Comparison of ENCODE assay signal across 22 cellular contexts in the genomic region with DNA sequence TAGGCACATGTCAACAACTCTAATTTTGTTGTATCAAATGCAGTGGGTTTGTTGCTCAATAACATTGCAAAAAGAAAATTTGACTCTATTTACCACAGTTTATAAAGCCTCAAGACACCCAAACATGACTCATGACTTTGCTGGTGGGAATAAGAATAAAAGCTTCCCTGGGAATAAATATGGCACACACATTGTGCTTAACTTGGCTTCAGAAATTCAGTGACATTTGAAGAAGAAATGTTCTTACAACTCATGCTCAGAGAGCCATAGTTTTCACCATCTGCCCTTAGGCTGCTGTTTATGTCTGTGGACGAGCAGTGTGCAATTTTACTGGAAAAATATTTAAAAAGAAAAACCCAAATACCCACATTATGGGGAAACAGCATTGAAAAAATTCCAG.
DNase-seq lines count a peak whose midpoint lies in the region; ATAC-seq and TF ChIP-seq lines count a peak whose summit lies in the region.
"Had no signal": no experiment of that assay in that cellular context is flagged by ENCODE, and none has a peak within 500 bp of the region (broad histone marks: within the 10 kb centered on the region; RNA-seq: fewer than 3 reads in every experiment).

No MANE protein-coding gene starts in this region.

- no peaks in the 10 kb centered on the region for H3K27me3 ChIP-seq in left lung
- H3K27me3 ChIP-seq: BLaER1, SJCRH30 had no signal

- H3K27me3 Mint-ChIP-seq in activated CD4-positive, alpha-beta T cell treated with anti-CD3 and anti-CD28 coated beads, Interleukin-2, amount 10 ng/mL, durations not matched to agents 24 days and 14 days: no peaks in the 10 kb centered on the region

- no peaks in the 10 kb centered on the region for H3K4me1 ChIP-seq in left lung
- H3K4me1 ChIP-seq: BLaER1 had no signal

- H3K27ac ChIP-seq in left lung: no peak overlapping the region
- H3K27ac ChIP-seq: BLaER1, HL-60, KMS-11, SJCRH30 had no signal

- H3K4me1 Mint-ChIP-seq in activated CD4-positive, alpha-beta T cell treated with anti-CD3 and anti-CD28 coated beads, Interleukin-2, amount 10 ng/mL, durations not matched to agents 24 days and 14 days: no peaks in the 10 kb centered on the region
- H3K4me1 Mint-ChIP-seq: CD4-positive, CD25-positive, alpha-beta regulatory T cell; IgD-negative memory B cell had no signal

- DNase-seq in AG10803 (ENCODE audit: low read depth) (peak; percentile 83), epidermal melanocyte (ENCODE audit: insufficient read length, low spot score) (peak; percentile 31), left lung (no peak), stromal cell of bone marrow (ENCODE audit: low read depth) (peak; percentile 57)
- DNase-seq in activated CD4-positive, alpha-beta T cell treated with anti-CD3 and anti-CD28 coated beads, Interleukin-2, amount 10 ng/mL, durations not matched to agents 24 days and 14 days: no peak
- DNase-seq: 8988T; ACHN; CD4-positive, CD25-positive, alpha-beta regulatory T cell; DMS153; MM.1S; NCI-H2029; NCI-H526; NCI-H82; NK-92 treated with Interleukin-12 subunit alpha and Interleukin-12 subunit beta, amount 100 ng/mL, for 24 hours; PC-3; SJCRH30 had no signal

- H3K9me3 Mint-ChIP-seq in activated CD4-positive, alpha-beta T cell treated with anti-CD3 and anti-CD28 coated beads, Interleukin-2, amount 10 ng/mL, durations not matched to agents 24 days and 14 days: no peaks in the 10 kb centered on the region
- H3K9me3 Mint-ChIP-seq: IgD-negative memory B cell had no signal

- intact Hi-C loops in left lung (cut with DNase I): no loop called here
- intact Hi-C loops in activated CD4-positive, alpha-beta T cell treated with anti-CD3 and anti-CD28 coated beads, Interleukin-2, amount 10 ng/mL, durations not matched to agents 24 days and 14 days (cut with micrococcal nuclease): no loop called here

- no peak overlapping the region for H3K27ac Mint-ChIP-seq in activated CD4-positive, alpha-beta T cell treated with anti-CD3 and anti-CD28 coated beads, Interleukin-2, amount 10 ng/mL, durations not matched to agents 24 days and 14 days
- H3K27ac Mint-ChIP-seq: CD4-positive, CD25-positive, alpha-beta regulatory T cell; IgD-negative memory B cell had no signal

- H3K4me3 Mint-ChIP-seq in activated CD4-positive, alpha-beta T cell treated with anti-CD3 and anti-CD28 coated beads, Interleukin-2, amount 10 ng/mL, durations not matched to agents 24 days and 14 days: no peak overlapping the region
- H3K4me3 Mint-ChIP-seq: CD4-positive, CD25-positive, alpha-beta regulatory T cell; IgD-negative memory B cell had no signal

- H3K9me3 ChIP-seq in left lung: no peaks in the 10 kb centered on the region
- H3K9me3 ChIP-seq: BLaER1, SJCRH30 had no signal

- ATAC-seq in left lung: peak; percentile 15
- ATAC-seq in GM21786 (IDR thresholded peaks at IDR 0.05; ENCODE audit: unreplicated experiment): no peak
- no peak for ATAC-seq in GM18868 (IDR thresholded peaks at IDR 0.05; ENCODE audit: unreplicated experiment)
- ATAC-seq: PC-3 had no signal

- no peaks in the 10 kb centered on the region for H3K36me3 Mint-ChIP-seq in activated CD4-positive, alpha-beta T cell treated with anti-CD3 and anti-CD28 coated beads, Interleukin-2, amount 10 ng/mL, durations not matched to agents 24 days and 14 days (ENCODE audit: low read depth)
- H3K36me3 Mint-ChIP-seq: CD4-positive, CD25-positive, alpha-beta regulatory T cell; IgD-negative memory B cell had no signal

- TF ChIP-seq CTCF in AG10803 (conservative IDR thresholded peaks at IDR 0.05; ENCODE audit: low read length): no peak
- no peak for TF ChIP-seq CTCF in left lung (IDR thresholded peaks at IDR 0.05)

- H3K4me3 ChIP-seq in AG10803 (ENCODE audit: low read length) (no peak overlapping the region), left lung (no peak overlapping the region)
- H3K4me3 ChIP-seq: BLaER1, SJCRH30 had no signal

- no peaks in the 10 kb centered on the region for H3K36me3 ChIP-seq in left lung
- H3K36me3 ChIP-seq: BLaER1, SJCRH30 had no signal

Comparison
In these comparisons a context has a peak if more than half of its experiments do, and no peak if none do; other contexts are left out.
1. DNase-seq: peak in AG10803 (single experiment), epidermal melanocyte (single experiment) and stromal cell of bone marrow (single experiment); none in left lung (0 of 2) and activated CD4-positive, alpha-beta T cell treated with anti-CD3 and anti-CD28 coated beads, Interleukin-2, amount 10 ng/mL, durations not matched to agents 24 days and 14 days (single experiment).